8 cellular contexts compared by ENCODE assay signal in genomic region chr4:139279723-139280620, GRCh38. TPM values are rescaled to one million over a fixed set of nuclear protein-coding genes. Genes with fewer than 3 reads are reported as not detected.
A peak's percentile ranks its signal among the peaks of the same experiment; 100 is the strongest.
DNase-seq lines count a peak whose midpoint lies in the region; ATAC-seq, FAIRE-seq and TF ChIP-seq lines count a peak whose summit lies in the region.

TSS of gene MGARP (minus strand) at chr4:139280225. CDS start at chr4:139280158, 67 bp downstream.

- no peak for DNase-seq in CD4-positive, alpha-beta memory T cell
- peak; percentile 20 for DNase-seq in activated naive CD4-positive, alpha-beta T cell treated with Interleukin-2 at 50 U/mL for 16 hours
- peak; percentile 53 for DNase-seq in Right ventricle myocardium superior
- peak in 4 of 6 donors; percentile 13 to 66 (median 40) for DNase-seq in pancreas
- no peak for DNase-seq in SHP77 treated with DMSO at 0.1 percent for 48 hours (lab: John Stamatoyannopoulos, UW)

- CTCF ChIA-PET in CD4-positive, alpha-beta memory T cell (lab: Charles Lee; ENCODE audit: partially characterized antibody) = interaction anchor here (1.0 kb wide), 1 partner anchor 21 kb away, joined by 3 read pairs; no protein-coding TSS in a partner anchor

- FAIRE-seq in pancreas (lab: Jason Lieb, UNC) = no peak

- ATAC-seq in Right ventricle myocardium superior (ENCODE audit: poor library complexity) (peak; percentile 72), pancreas (peak; percentile 56 to 75 (median 73)), GM18858 (IDR thresholded peaks at IDR 0.05; ENCODE audit: unreplicated experiment) (no peak), HG03565 (IDR thresholded peaks at IDR 0.05; ENCODE audit: unreplicated experiment) (no peak)

- H3K36me3 Mint-ChIP-seq in CD4-positive, alpha-beta memory T cell = peaks cover 6 to 14% of the 10 kb centered on the region in 2 donors

- H3K27me3 Mint-ChIP-seq in CD4-positive, alpha-beta memory T cell = peaks cover 31 to 39% of the 10 kb centered on the region in 2 donors

- H3K4me3 ChIP-seq in CD4-positive, alpha-beta memory T cell (ENCODE audit: low read length in 2 of 2) = peak within 1 kb of the TSS; percentile 15 to 44
- peak within 1 kb of the TSS; percentile 55 for H3K4me3 ChIP-seq in HUES64 (ENCODE audit: low read length)
- H3K4me3 ChIP-seq in pancreas = peak within 1 kb of the TSS in 2 of 4 donors; percentile 23 to 39

- peaks cover 0 to 9% (median 7%) of the 10 kb centered on the region in 8 donors for H3K9me3 Mint-ChIP-seq in CD4-positive, alpha-beta memory T cell

- H3K9me3 ChIP-seq in CD4-positive, alpha-beta memory T cell (ENCODE audit: control insufficient read depth in 1 of 2, low read length in 2 of 2) = no peaks in the 10 kb centered on the region
- H3K9me3 ChIP-seq in HUES64 (ENCODE audit: insufficient read depth, low read depth, low read length) (no peaks in the 10 kb centered on the region), pancreas (no peaks in the 10 kb centered on the region)

- POLR2A ChIA-PET in CD4-positive, alpha-beta memory T cell (lab: Charles Lee; ENCODE audit: partially characterized antibody) = interaction anchor here (1.1 to 1.2 kb wide), 2 partner anchors 16 to 22 kb away, joined by 3 read pairs; partner anchors contain the start of genes NAA15 and NDUFC1

- H3K4me1 ChIP-seq in CD4-positive, alpha-beta memory T cell (ENCODE audit: insufficient read depth, low read length) = peaks cover 17% of the 10 kb centered on the region
- H3K4me1 ChIP-seq in HUES64 (ENCODE audit: insufficient read depth, low read length) (no peaks in the 10 kb centered on the region; the same call in 1 of the 2 replicates), pancreas (peaks cover 0 to 3% (median 0%) of the 10 kb centered on the region in 3 donors)

- H3K9ac ChIP-seq in HUES64 (ENCODE audit: low read depth, low read length) = no peak within 1 kb of the TSS

- WGBS in HUES64 = 2% methylated on average over 52 of the region's 52 CpGs
- WGBS in pancreas, 2 donors = 9 to 10% methylated on average over 50 to 52 of the region's 52 CpGs

- peaks cover 24% of the 10 kb centered on the region for H3K27me3 ChIP-seq in CD4-positive, alpha-beta memory T cell (ENCODE audit: insufficient read depth, low read length)
- H3K27me3 ChIP-seq in HUES64 (ENCODE audit: insufficient read depth, low read length) (peaks cover 55% of the 10 kb centered on the region), pancreas (peaks cover 0 to 15% (median 2%) of the 10 kb centered on the region in 4 donors)

- TF ChIP-seq CTCF in pancreas (IDR thresholded peaks at IDR 0.05) = no peak

- H3K36me3 ChIP-seq in CD4-positive, alpha-beta memory T cell (ENCODE audit: insufficient read depth, low read length) = no peaks in the 10 kb centered on the region
- no peaks in the 10 kb centered on the region for H3K36me3 ChIP-seq in HUES64 (ENCODE audit: insufficient read depth, low read length)
- no peaks in the 10 kb centered on the region for H3K36me3 ChIP-seq in pancreas

- peaks cover 7 to 19% (median 12%) of the 10 kb centered on the region in 4 donors for H3K4me1 Mint-ChIP-seq in CD4-positive, alpha-beta memory T cell

- H3K27ac ChIP-seq in CD4-positive, alpha-beta memory T cell (ENCODE audit: low read depth, low read length) = no peak within 1 kb of the TSS
- no peak within 1 kb of the TSS for H3K27ac ChIP-seq in HUES64 (ENCODE audit: low read depth, low read length)
- no peak within 1 kb of the TSS for H3K27ac ChIP-seq in pancreas

- intact Hi-C loops in CD4-positive, alpha-beta memory T cell (cut with micrococcal nuclease) = no loop called here
- intact Hi-C loops in Right ventricle myocardium superior (cut with DNase I) = no loop called here
- intact Hi-C loops in pancreas (cut with DNase I) = loop anchor here in 1 of 3 donors (10.0 kb wide), 1 partner anchor 165 kb away; no protein-coding TSS in a partner anchor

- peak within 1 kb of the TSS; percentile 71 to 89 (median 80) for H3K4me3 Mint-ChIP-seq in CD4-positive, alpha-beta memory T cell

- H3K27ac Mint-ChIP-seq in CD4-positive, alpha-beta memory T cell = no peak within 1 kb of the TSS

RNA-seq across cellular contexts. Expression of gene MGARP, which starts in this region (rescaled TPM):
- under 1 TPM; 0.23 to 0.33 TPM for total RNA-seq in CD4-positive, alpha-beta memory T cell
- under 1 TPM; 0.20 to 0.52 TPM for polyA plus RNA-seq in CD4-positive, alpha-beta memory T cell
- polyA plus RNA-seq in HUES64 (2013, experiment 1 of 2) = 1.2 TPM
- polyA plus RNA-seq in HUES64 (2013, experiment 2 of 2) = 3.4 TPM
- 0.48 TPM for total RNA-seq in Right ventricle myocardium superior
- total RNA-seq in pancreas = under 1 TPM in 2 of 6 donors, not detected in 4; 0.25 TPM
- under 1 TPM; 0.45 to 0.49 TPM for polyA plus RNA-seq in pancreas

Comparison
In these comparisons a context has a peak if more than half of its experiments do, and no peak if none do; other contexts are left out.
1. Peak in DNase-seq and ATAC-seq in Right ventricle myocardium superior; RNA of the gene not detected or under 1 TPM.
2. Peak in DNase-seq and ATAC-seq in pancreas; RNA of the gene not detected or under 1 TPM.